Comparison of ENCODE assay signal across 8 cellular contexts in the genomic region with DNA sequence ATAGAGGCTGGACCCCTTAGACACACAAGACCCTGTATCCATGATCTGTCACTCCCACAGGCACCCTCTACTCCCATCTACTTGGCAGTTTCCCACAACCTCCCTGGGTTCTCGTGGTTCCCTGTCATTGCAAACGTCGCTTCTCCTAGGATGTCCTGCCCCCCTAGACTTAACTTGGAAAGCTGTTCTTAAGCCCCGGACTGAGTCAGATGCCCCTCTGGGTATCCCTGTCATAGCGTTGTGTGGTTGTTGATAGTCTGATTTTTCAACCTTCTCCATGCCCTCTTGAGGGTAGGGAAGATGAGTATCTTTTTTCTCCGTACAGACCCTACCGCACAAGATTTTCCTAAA. TPM values are rescaled to one million over a fixed set of nuclear protein-coding genes. Genes with fewer than 3 reads are reported as not detected.
DNase-seq lines count a peak whose midpoint lies in the region; ATAC-seq, FAIRE-seq and TF ChIP-seq lines count a peak whose summit lies in the region.

No MANE protein-coding gene starts in this region.

- H3K9ac ChIP-seq in MM.1S (ENCODE audit: low read length) (peak overlapping the region; percentile 88; the same call in 1 of the 2 replicates), mammary epithelial cell (ENCODE audit: insufficient read depth, low read length) (peak overlapping the region; percentile 74), mucosa of stomach (ENCODE audit: low read length) (peak overlapping the region; percentile 59)

- H2AFZ ChIP-seq in MM.1S (ENCODE audit: low read length) (no peak overlapping the region), mammary epithelial cell (ENCODE audit: low read depth, low read length) (peak overlapping the region; percentile 4)

- intact Hi-C loops in Right ventricle myocardium superior (cut with DNase I) (loop anchor here (5.0 to 10.0 kb wide), 2 partner anchors 87 to 360 kb away; no protein-coding TSS in a partner anchor), Right ventricle myocardium inferior (cut with DNase I) (loop anchor here (5.0 kb wide), 1 partner anchor 360 kb away; no protein-coding TSS in a partner anchor), mammary epithelial cell (cut with micrococcal nuclease) (loop anchor here (2.0 kb wide), 1 partner anchor 159 kb away; no protein-coding TSS in a partner anchor)

- H3K27ac ChIP-seq in MM.1S (ENCODE audit: low read length) = peak overlapping the region; percentile 85; the same call in 1 of the 2 replicates
- peak overlapping the region; percentile 57 for H3K27ac ChIP-seq in mammary epithelial cell (ENCODE audit: insufficient read depth, low read depth, low read length)
- H3K27ac ChIP-seq in small intestine (ENCODE audit: low read depth in 1 of 2, low read length in 1 of 2) = peak overlapping the region in 1 of 2 donors; percentile 72

- WGBS in mammary epithelial cell (ENCODE audit: low coverage, missing lambda C conversion rate) = 2% methylated on average over 6 of the region's 7 CpGs
- 9 to 15% (median 15%) methylated on average over 7 of the region's 7 CpGs for WGBS in small intestine, 3 donors

- H3K79me2 ChIP-seq in MM.1S (ENCODE audit: low read length) = peaks cover 42% of the 10 kb centered on the region
- H3K79me2 ChIP-seq in mammary epithelial cell (ENCODE audit: insufficient read depth, low read length) = peaks cover 41% of the 10 kb centered on the region

- DNase-seq in Right ventricle myocardium superior (no peak), Right ventricle myocardium inferior (ENCODE audit: missing footprints) (no peak), MM.1S (no peak), mammary epithelial cell (no peak), small intestine (no peak), kidney glomerular epithelial cell (lab: John Stamatoyannopoulos, UW) (no peak), NAMALWA (ENCODE audit: low spot score) (no peak)

- H3K9me2 ChIP-seq in MM.1S (replicated peaks; ENCODE audit: insufficient read depth, low read length) = no peaks in the 10 kb centered on the region

- TF ChIP-seq CTCF in MM.1S (IDR thresholded peaks at IDR 0.05; ENCODE audit: low read length) (no peak), mammary epithelial cell (conservative IDR thresholded peaks at IDR 0.05 in 1 of 2, IDR thresholded peaks at IDR 0.05 in 1 of 2; ENCODE audit: extremely low read depth in 1 of 2, insufficient read depth in 1 of 2, low read depth in 1 of 2, low read length in 2 of 2) (no peak)

- CTCF ChIA-PET in mammary epithelial cell (lab: Charles Lee; ENCODE audit: low non-redundant PET) = interaction anchor here (0.5 kb wide), 1 partner anchor 85 kb away, joined by 3 read pairs; no protein-coding TSS in a partner anchor

- H3K4me3 ChIP-seq in MM.1S (ENCODE audit: low read length) (peak overlapping the region; percentile 83), mammary epithelial cell (replicated peaks in 1 of 3; ENCODE audit: insufficient read depth in 1 of 3, low read depth in 2 of 3, low read length in 3 of 3) (peak overlapping the region; percentile 60 to 68 (median 61)), mucosa of stomach (ENCODE audit: low read length) (peak overlapping the region; percentile 28), small intestine (ENCODE audit: low read depth in 1 of 2, low read length in 2 of 2) (no peak overlapping the region)

- H3K27me3 ChIP-seq in MM.1S (replicated peaks; ENCODE audit: insufficient read depth, low read length) (no peaks in the 10 kb centered on the region), mammary epithelial cell (ENCODE audit: insufficient read depth, low read length) (no peaks in the 10 kb centered on the region), mucosa of stomach (ENCODE audit: control insufficient read depth, insufficient read depth, low read length) (no peaks in the 10 kb centered on the region), small intestine (ENCODE audit: control insufficient read depth in 2 of 2, insufficient read depth in 2 of 2, low read length in 2 of 2) (no peaks in the 10 kb centered on the region)

- ATAC-seq in Right ventricle myocardium superior (ENCODE audit: poor library complexity) = peak; percentile 12
- no peak for ATAC-seq in Right ventricle myocardium inferior

- no peak for FAIRE-seq in small intestine (lab: Jason Lieb, UNC)

- H3K9me3 ChIP-seq in MM.1S (replicated peaks; ENCODE audit: insufficient read depth, low read length) = no peaks in the 10 kb centered on the region
- no peaks in the 10 kb centered on the region for H3K9me3 ChIP-seq in mammary epithelial cell (replicated peaks; ENCODE audit: insufficient read depth, low read length)
- no peaks in the 10 kb centered on the region for H3K9me3 ChIP-seq in mucosa of stomach (ENCODE audit: control insufficient read depth, low read length)
- H3K9me3 ChIP-seq in small intestine (ENCODE audit: control insufficient read depth, low read depth) = no peaks in the 10 kb centered on the region

- H3K4me2 ChIP-seq in MM.1S (ENCODE audit: low read depth, low read length) = peak overlapping the region; percentile 67
- peak overlapping the region; percentile 79 for H3K4me2 ChIP-seq in mammary epithelial cell (ENCODE audit: insufficient read depth, low read depth, low read length)

- in situ Hi-C loops in mammary epithelial cell (cut with MboI; ENCODE audit: low sequenced_read_pairs in 2 of 2) = loop anchor here in 1 of 2 donors (5.0 kb wide), 2 partner anchors 35 to 85 kb away; partner anchors contain the start of gene TRNAU1AP

- no TSS peak for BruUV-seq in mammary epithelial cell (replicated peaks; lab: Mats Ljungman, UMichigan)

- H3K4me1 ChIP-seq in MM.1S (ENCODE audit: low read length) (peaks cover 10% of the 10 kb centered on the region), mammary epithelial cell (ENCODE audit: insufficient read depth, low read length) (peaks cover 12% of the 10 kb centered on the region), mucosa of stomach (ENCODE audit: control insufficient read depth, insufficient read depth, low read length) (peaks cover 15% of the 10 kb centered on the region), small intestine (ENCODE audit: control insufficient read depth in 2 of 2, insufficient read depth in 1 of 2, low read depth in 1 of 2, low read length in 1 of 2) (peaks cover 0 to 11% of the 10 kb centered on the region in 2 donors)

- H3F3A ChIP-seq in MM.1S (ENCODE audit: insufficient read depth, low read length) = peaks cover 42% of the 10 kb centered on the region

- H3K36me3 ChIP-seq in MM.1S (replicated peaks; ENCODE audit: insufficient read depth, low read length) = 0 out of 2 replicates have a peak, but pooled peaks cover 3% of the 10 kb centered on the region
- no peaks in the 10 kb centered on the region for H3K36me3 ChIP-seq in mammary epithelial cell (ENCODE audit: insufficient read depth, low read length)
- no peaks in the 10 kb centered on the region for H3K36me3 ChIP-seq in mucosa of stomach (ENCODE audit: control insufficient read depth, insufficient read depth, low read length)
- no peaks in the 10 kb centered on the region for H3K36me3 ChIP-seq in small intestine (ENCODE audit: control insufficient read depth in 2 of 2, insufficient read depth in 2 of 2, low read length in 2 of 2)

- dilution Hi-C loops in mammary epithelial cell (cut with HindIII; ENCODE audit: low sequenced_read_pairs) = no loop called here

- H4K20me1 ChIP-seq in MM.1S (ENCODE audit: insufficient read depth, low read length) (peaks cover 4% of the 10 kb centered on the region; the same call in 1 of the 2 replicates), mammary epithelial cell (ENCODE audit: insufficient read depth, low read length) (peaks cover 3% of the 10 kb centered on the region)

RNA-seq across cellular contexts. Expression of gene RCC1, which starts 11.8 kb away (rescaled TPM):
- total RNA-seq in Right ventricle myocardium superior (8.1 TPM), Right ventricle myocardium inferior (8.5 TPM), mammary epithelial cell (10 to 100 TPM; 21.2 to 46.0 TPM)
- polyA plus RNA-seq in mammary epithelial cell (52.3 TPM), small intestine (10 to 100 TPM; 31.1 to 69.5 (median 33.3) TPM)
- polyA minus RNA-seq in mammary epithelial cell = 54.2 TPM

RNA-seq across cellular contexts. Expression of gene TRNAU1AP, which starts 35.3 kb away (rescaled TPM):
- total RNA-seq in Right ventricle myocardium superior (11.7 TPM), Right ventricle myocardium inferior (15.9 TPM), mammary epithelial cell (10 to 100 TPM; 21.3 to 36.9 TPM)
- polyA plus RNA-seq in mammary epithelial cell (34.1 TPM), small intestine (10 to 100 TPM; 16.3 to 25.9 (median 25.5) TPM)
- polyA minus RNA-seq in mammary epithelial cell = 50.4 TPM

Comparison
In these comparisons a context has a peak if more than half of its experiments do, and no peak if none do; other contexts are left out.
1. H3K4me3 ChIP-seq: peak in MM.1S (single experiment), mammary epithelial cell (3 of 3) and mucosa of stomach (single experiment); none in small intestine (0 of 2).
2. Peak in every context shown above with its lines, with median percentiles within 50 percentile points of each other: H3K9ac ChIP-seq.